1 cellular context compared by ENCODE assay signal in the genomic region with DNA sequence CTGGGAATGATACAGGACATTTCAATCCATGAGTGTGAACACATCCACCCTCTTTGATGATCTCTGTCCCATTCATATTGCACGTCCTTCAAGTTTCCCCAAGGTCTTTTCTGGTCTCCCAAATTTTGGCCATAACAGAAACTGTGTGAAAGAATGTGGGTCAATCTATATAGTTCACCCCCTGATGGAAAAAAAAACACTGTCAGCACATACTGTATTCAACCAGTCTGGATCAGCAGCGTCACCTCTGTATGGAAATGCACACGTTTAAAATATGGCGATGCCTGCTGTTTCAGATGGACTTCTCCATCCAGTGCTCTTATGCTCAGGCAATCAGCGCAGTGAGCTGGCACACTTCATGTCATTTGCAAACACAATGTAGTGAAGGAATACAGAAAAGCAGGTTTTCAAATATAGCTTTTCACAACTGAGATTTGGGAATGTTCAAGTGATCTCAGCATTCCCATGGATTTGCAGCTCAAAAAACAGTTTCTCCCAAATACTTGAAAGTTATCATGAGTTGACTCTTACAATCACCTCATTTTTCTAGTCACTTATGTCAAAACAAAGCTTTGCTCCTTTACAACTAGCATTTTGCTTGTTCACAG.
A peak's percentile ranks its signal among the peaks of the same experiment; 100 is the strongest.
TF ChIP-seq lines count a peak whose summit lies in the region.

No MANE protein-coding gene starts in this region.

TF ChIP-seq in A549, 52 proteins besides CTCF, POLR2A, EP300 and RAD21 (continued from another document):
- TF ChIP-seq MAFK (IDR thresholded peaks at IDR 0.05; ENCODE audit: partially characterized antibody) (peak; percentile 36), TP53 (CRISPR knock-in tag; IDR thresholded peaks at IDR 0.05) (no peak)
